Comparison of ENCODE assay signal across 21 cellular contexts in genomic region chrX:7351946-7352345, GRCh38.
"Had no signal": no experiment of that assay in that cellular context is flagged by ENCODE, and none has a peak within 500 bp of the region (broad histone marks: within the 10 kb centered on the region; RNA-seq: fewer than 3 reads in every experiment).

No MANE protein-coding gene starts in this region.

- H3K4me2 ChIP-seq: neural progenitor cell had no signal

- H3K4me1 ChIP-seq: colonic mucosa, esophagus muscularis mucosa, left ventricle myocardium inferior, neural progenitor cell, upper lobe of right lung had no signal

- DNase-seq: activated CD4-positive, alpha-beta T cell treated with anti-CD3 and anti-CD28 coated beads, Interleukin-2, amount 10 ng/mL, durations not matched to agents 7 days and 5 days; activated CD4-positive, CD25-positive, alpha-beta regulatory T cell treated with anti-CD3 and anti-CD28 coated beads, Interleukin-2, amount 50 U/mL, for 72 hours; activated CD8-positive, alpha-beta T cell treated with anti-CD3 and anti-CD28 coated beads for 36 hours; activated gamma-delta T cell treated with Interleukin-2 at 50 U/mL for 16 hours; aorta; central memory CD4-positive, alpha-beta T cell; colonic mucosa; hippocampal formation; left ventricle myocardium inferior; naive thymus-derived CD8-positive, alpha-beta T cell; retina; stimulated activated CD4-positive, alpha-beta T cell treated with anti-CD3 and anti-CD28 coated beads, Interleukin-4, amount 100 ng/mL, for 24 hours; stimulated activated naive CD8-positive, alpha-beta T cell treated with anti-CD3 and anti-CD28 coated beads, Interleukin-15, Interleukin-2, amounts not matched to agents 100 U/mL and 50 U/mL, for 24 hours; upper lobe of right lung; WERI-Rb-1 had no signal

- H3K27ac Mint-ChIP-seq: activated CD4-positive, alpha-beta T cell treated with anti-CD3 and anti-CD28 coated beads, Interleukin-2, amount 10 ng/mL, durations not matched to agents 7 days and 5 days; activated CD8-positive, alpha-beta T cell treated with anti-CD3 and anti-CD28 coated beads for 36 hours; activated naive CD4-positive, alpha-beta T cell treated with anti-CD3 and anti-CD28 coated beads, Interleukin-2, amount 50 U/mL, for 24 hours; mesothelial cell of epicardium; naive thymus-derived CD8-positive, alpha-beta T cell; neural progenitor cell; T-helper 2 cell treated with Interferon-gamma antibody and Interleukin-4, amounts not matched to agents 5 μg/mL and 100 μg/mL, for 36 hours had no signal

- H3K27me3 ChIP-seq: colonic mucosa, esophagus muscularis mucosa, neural progenitor cell, upper lobe of right lung had no signal

- H3K27me3 Mint-ChIP-seq: activated CD4-positive, alpha-beta T cell treated with anti-CD3 and anti-CD28 coated beads, Interleukin-2, amount 10 ng/mL, durations not matched to agents 7 days and 5 days; activated CD8-positive, alpha-beta T cell treated with anti-CD3 and anti-CD28 coated beads for 36 hours; activated naive CD4-positive, alpha-beta T cell treated with anti-CD3 and anti-CD28 coated beads, Interleukin-2, amount 50 U/mL, for 24 hours; naive thymus-derived CD8-positive, alpha-beta T cell had no signal

- H3K4me1 Mint-ChIP-seq: activated CD4-positive, alpha-beta T cell treated with anti-CD3 and anti-CD28 coated beads, Interleukin-2, amount 10 ng/mL, durations not matched to agents 7 days and 5 days; activated naive CD4-positive, alpha-beta T cell treated with anti-CD3 and anti-CD28 coated beads, Interleukin-2, amount 50 U/mL, for 24 hours; mesothelial cell of epicardium; naive thymus-derived CD8-positive, alpha-beta T cell had no signal

- ATAC-seq: activated CD8-positive, alpha-beta T cell treated with anti-CD3 and anti-CD28 coated beads for 36 hours; naive thymus-derived CD8-positive, alpha-beta T cell; stimulated activated naive CD8-positive, alpha-beta T cell treated with anti-CD3 and anti-CD28 coated beads, Interleukin-15, Interleukin-2, amounts not matched to agents 100 U/mL and 50 U/mL, for 24 hours; upper lobe of right lung had no signal

- H3K4me3 Mint-ChIP-seq: activated CD4-positive, alpha-beta T cell treated with anti-CD3 and anti-CD28 coated beads, Interleukin-2, amount 10 ng/mL, durations not matched to agents 7 days and 5 days; activated CD8-positive, alpha-beta T cell treated with anti-CD3 and anti-CD28 coated beads for 36 hours; activated naive CD4-positive, alpha-beta T cell treated with anti-CD3 and anti-CD28 coated beads, Interleukin-2, amount 50 U/mL, for 24 hours; mesothelial cell of epicardium; naive thymus-derived CD8-positive, alpha-beta T cell; neural progenitor cell; T-helper 2 cell treated with Interferon-gamma antibody and Interleukin-4, amounts not matched to agents 5 μg/mL and 100 μg/mL, for 36 hours had no signal

- H3K36me3 Mint-ChIP-seq: activated naive CD4-positive, alpha-beta T cell treated with anti-CD3 and anti-CD28 coated beads, Interleukin-2, amount 50 U/mL, for 24 hours; mesothelial cell of epicardium; neural progenitor cell had no signal

- H3K9ac ChIP-seq: neural progenitor cell had no signal

- FAIRE-seq: TTC549 had no signal

- H2AFZ ChIP-seq: neural progenitor cell had no signal

- H3K27ac ChIP-seq: colonic mucosa, esophagus muscularis mucosa, left ventricle myocardium inferior, neural progenitor cell, upper lobe of right lung, WERI-Rb-1 had no signal

- H3K9me3 ChIP-seq: colonic mucosa, esophagus muscularis mucosa, left ventricle myocardium inferior, upper lobe of right lung had no signal

- H3K9me3 Mint-ChIP-seq: activated CD4-positive, alpha-beta T cell treated with anti-CD3 and anti-CD28 coated beads, Interleukin-2, amount 10 ng/mL, durations not matched to agents 7 days and 5 days; activated CD8-positive, alpha-beta T cell treated with anti-CD3 and anti-CD28 coated beads for 36 hours; activated naive CD4-positive, alpha-beta T cell treated with anti-CD3 and anti-CD28 coated beads, Interleukin-2, amount 50 U/mL, for 24 hours; mesothelial cell of epicardium; naive thymus-derived CD8-positive, alpha-beta T cell; neural progenitor cell; T-helper 2 cell treated with Interferon-gamma antibody and Interleukin-4, amounts not matched to agents 5 μg/mL and 100 μg/mL, for 36 hours had no signal

- H3K4me3 ChIP-seq: colonic mucosa, esophagus muscularis mucosa, left ventricle myocardium inferior, neural progenitor cell, upper lobe of right lung had no signal

- H3K36me3 ChIP-seq: colonic mucosa, esophagus muscularis mucosa, left ventricle myocardium inferior, neural progenitor cell, upper lobe of right lung had no signal
